In the genomic region with DNA sequence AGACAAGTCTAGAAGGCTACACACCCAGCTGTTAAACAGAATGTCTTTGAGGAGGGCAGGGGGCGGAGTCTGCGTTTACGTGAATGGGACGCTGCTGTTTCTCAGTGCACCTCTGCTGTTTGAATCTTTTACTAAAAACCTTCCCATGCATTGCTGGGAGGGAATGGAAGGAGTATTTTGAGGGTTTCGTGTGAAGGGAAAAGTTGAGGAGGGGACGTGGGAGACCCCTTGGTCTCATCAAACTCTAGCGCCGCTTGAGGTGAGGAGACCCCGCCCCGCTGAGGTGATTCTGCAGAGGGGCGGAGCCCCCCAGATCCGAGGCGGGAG, we compare ENCODE assay signal across 8 cellular contexts. TPM values are rescaled to one million over a fixed set of nuclear protein-coding genes. Genes with fewer than 3 reads are reported as not detected.
A peak's percentile ranks its signal among the peaks of the same experiment; 100 is the strongest.
DNase-seq lines count a peak whose midpoint lies in the region; ATAC-seq and TF ChIP-seq lines count a peak whose summit lies in the region.

No MANE protein-coding gene starts in this region.

- DNase-seq in COR-L47 (lab: John Stamatoyannopoulos, UW) = peak; percentile 14
- DNase-seq in SKM-1 treated with dmso at 0.1 percent for 144 hours (lab: John Stamatoyannopoulos, UW; ENCODE audit: unreplicated experiment) = peak; percentile 50
- no peak for DNase-seq in endodermal cell
- no peak for DNase-seq in natural killer cell treated with Interleukin-12 subunit alpha and Interleukin-12 subunit beta and Interleukin-15 and Interleukin-18, amount 100 ng/mL, for 72 hours (ENCODE audit: low spot score)
- DNase-seq in NCI-H446 treated with DMSO at 0.1 percent for 48 hours (lab: John Stamatoyannopoulos, UW) = no peak
- no peak for DNase-seq in stimulated activated CD4-positive, alpha-beta T cell treated with anti-CD3 and anti-CD28 coated beads, Interleukin-4, amount 100 ng/mL, for 1 hour

- WGBS in endodermal cell (ENCODE audit: insufficient coverage in 1 of 2, insufficient read length in 1 of 2), 2 experiments = 2 to 3% methylated on average over 9 to 13 of the region's 13 CpGs

- H3K4me3 Mint-ChIP-seq in endodermal cell = peak overlapping the region; percentile 93
- peak overlapping the region; percentile 95 for H3K4me3 Mint-ChIP-seq in natural killer cell treated with Interleukin-12 subunit alpha and Interleukin-12 subunit beta and Interleukin-15 and Interleukin-18, amount 100 ng/mL, for 72 hours

- peak; percentile 73 for ATAC-seq in GM19452 (IDR thresholded peaks at IDR 0.05; ENCODE audit: unreplicated experiment)
- peak; percentile 69 for ATAC-seq in HG03442 (IDR thresholded peaks at IDR 0.05; ENCODE audit: unreplicated experiment)
- peak; percentile 80 to 87 for ATAC-seq in natural killer cell treated with Interleukin-12 subunit alpha and Interleukin-12 subunit beta and Interleukin-15 and Interleukin-18, amount 100 ng/mL, for 72 hours

- no peaks in the 10 kb centered on the region for H3K27me3 ChIP-seq in endodermal cell (ENCODE audit: control insufficient read depth, insufficient read depth, low read length, poor library complexity, severe bottlenecking)

- peak overlapping the region; percentile 49 for H3K9ac ChIP-seq in endodermal cell (ENCODE audit: extremely low read depth, low read length, poor library complexity, severe bottlenecking)

- H3K27ac ChIP-seq in endodermal cell (ENCODE audit: low read depth, low read length) = peak overlapping the region; percentile 69

- peaks cover 4% of the 10 kb centered on the region for H3K9me3 Mint-ChIP-seq in endodermal cell
- no peaks in the 10 kb centered on the region for H3K9me3 Mint-ChIP-seq in natural killer cell treated with Interleukin-12 subunit alpha and Interleukin-12 subunit beta and Interleukin-15 and Interleukin-18, amount 100 ng/mL, for 72 hours

- peak overlapping the region; percentile 90 for H3K4me3 ChIP-seq in endodermal cell (ENCODE audit: low read length)

- no peaks in the 10 kb centered on the region for H3K9me3 ChIP-seq in endodermal cell (ENCODE audit: control insufficient read depth, low read length)

- H3K36me3 Mint-ChIP-seq in endodermal cell (ENCODE audit: low read depth) = peaks cover 17% of the 10 kb centered on the region
- no peaks in the 10 kb centered on the region for H3K36me3 Mint-ChIP-seq in natural killer cell treated with Interleukin-12 subunit alpha and Interleukin-12 subunit beta and Interleukin-15 and Interleukin-18, amount 100 ng/mL, for 72 hours

- H3K4me1 Mint-ChIP-seq in endodermal cell = peaks cover 36% of the 10 kb centered on the region
- H3K4me1 Mint-ChIP-seq in natural killer cell treated with Interleukin-12 subunit alpha and Interleukin-12 subunit beta and Interleukin-15 and Interleukin-18, amount 100 ng/mL, for 72 hours (ENCODE audit: low read depth in 2 of 2) = peaks cover 41 to 56% of the 10 kb centered on the region in 2 donors

- peaks cover 26% of the 10 kb centered on the region for H3K36me3 ChIP-seq in endodermal cell (ENCODE audit: control insufficient read depth, insufficient read depth, low read length)

- H3K27me3 Mint-ChIP-seq in endodermal cell (ENCODE audit: insufficient read depth) = no peaks in the 10 kb centered on the region
- no peaks in the 10 kb centered on the region for H3K27me3 Mint-ChIP-seq in natural killer cell treated with Interleukin-12 subunit alpha and Interleukin-12 subunit beta and Interleukin-15 and Interleukin-18, amount 100 ng/mL, for 72 hours

- no peak for TF ChIP-seq CTCF in endodermal cell (conservative IDR thresholded peaks at IDR 0.05)

- peak overlapping the region; percentile 99 for H3K27ac Mint-ChIP-seq in endodermal cell
- peak overlapping the region; percentile 79 to 99 for H3K27ac Mint-ChIP-seq in natural killer cell treated with Interleukin-12 subunit alpha and Interleukin-12 subunit beta and Interleukin-15 and Interleukin-18, amount 100 ng/mL, for 72 hours

- H3K4me1 ChIP-seq in endodermal cell (ENCODE audit: control insufficient read depth, insufficient read depth, low read length) = peaks cover 3% of the 10 kb centered on the region

RNA-seq across cellular contexts. Expression of a gene that starts 0.5 kb away (rescaled TPM):
- total RNA-seq in endodermal cell = 100 to 1,000 TPM; 109 to 214 TPM
- polyA plus RNA-seq in endodermal cell (2013, experiment 1 of 2) = 102 TPM
- 96.2 TPM for polyA plus RNA-seq in endodermal cell (2013, experiment 2 of 2)
- total RNA-seq in natural killer cell treated with Interleukin-12 subunit alpha and Interleukin-12 subunit beta and Interleukin-15 and Interleukin-18, amount 100 ng/mL, for 72 hours = 10 to 100 TPM; 42.1 to 51.4 TPM

Comparison
In these comparisons a context has a peak if more than half of its experiments do, and no peak if none do; other contexts are left out.
1. DNase-seq: peak in COR-L47 (single experiment) and SKM-1 treated with dmso at 0.1 percent for 144 hours (single experiment); none in endodermal cell (single experiment), natural killer cell treated with Interleukin-12 subunit alpha and Interleukin-12 subunit beta and Interleukin-15 and Interleukin-18, amount 100 ng/mL, for 72 hours (single experiment), NCI-H446 treated with DMSO at 0.1 percent for 48 hours (single experiment) and stimulated activated CD4-positive, alpha-beta T cell treated with anti-CD3 and anti-CD28 coated beads, Interleukin-4, amount 100 ng/mL, for 1 hour (single experiment).
2. Peak in every context shown above with its lines, with median percentiles within 50 percentile points of each other: ATAC-seq.